30 cellular contexts compared by ENCODE assay signal in the genomic region with DNA sequence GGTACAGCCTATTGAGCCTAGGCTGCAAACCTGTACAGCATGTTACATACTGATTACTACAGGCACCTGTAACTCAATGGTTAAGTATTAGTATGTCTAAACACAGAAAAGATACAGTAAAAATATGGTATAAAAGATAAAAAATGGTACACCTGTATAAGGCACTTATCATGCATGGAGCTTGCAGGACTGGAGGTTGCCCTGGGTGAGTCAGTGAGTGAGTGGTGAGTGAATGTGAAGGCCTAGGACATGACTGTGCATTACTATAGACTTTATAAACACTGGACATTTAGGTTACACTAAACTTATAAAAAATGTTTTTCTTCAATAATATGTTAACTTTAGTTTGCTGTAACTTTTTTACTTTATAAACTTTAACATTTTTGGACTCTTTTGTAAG.
DNase-seq lines count a peak whose midpoint lies in the region; ATAC-seq, FAIRE-seq and TF ChIP-seq lines count a peak whose summit lies in the region.
"Had no signal": no experiment of that assay in that cellular context is flagged by ENCODE, and none has a peak within 500 bp of the region (broad histone marks: within the 10 kb centered on the region; RNA-seq: fewer than 3 reads in every experiment).

No MANE protein-coding gene starts in this region.

- H3K27me3 Mint-ChIP-seq in activated T-cell treated with anti-CD3 and anti-CD28 coated beads, Interleukin-2, amount 50 U/mL, for 24 hours = no peaks in the 10 kb centered on the region
- H3K27me3 Mint-ChIP-seq: activated CD4-positive, alpha-beta T cell treated with anti-CD3 and anti-CD28 coated beads for 36 hours had no signal

- H3K4me1 ChIP-seq in RWPE2 (ENCODE audit: insufficient read depth, poor library complexity, severe bottlenecking) (peaks cover 12% of the 10 kb centered on the region), psoas muscle (peaks cover 35% of the 10 kb centered on the region), uterus (no peaks in the 10 kb centered on the region)
- H3K4me1 ChIP-seq: Caco-2 had no signal

- H3K9me3 Mint-ChIP-seq in activated T-cell treated with anti-CD3 and anti-CD28 coated beads, Interleukin-2, amount 50 U/mL, for 24 hours = no peaks in the 10 kb centered on the region
- H3K9me3 Mint-ChIP-seq: GM23338, nephron had no signal

- H3K36me3 ChIP-seq in RWPE2 (ENCODE audit: low read depth) (no peaks in the 10 kb centered on the region), psoas muscle (ENCODE audit: insufficient read depth in 1 of 2, low read depth in 1 of 2) (no peaks in the 10 kb centered on the region), uterus (no peaks in the 10 kb centered on the region)
- H3K36me3 ChIP-seq: tibial nerve had no signal

- no peak overlapping the region for H3K4me3 Mint-ChIP-seq in activated T-cell treated with anti-CD3 and anti-CD28 coated beads, Interleukin-2, amount 50 U/mL, for 24 hours
- H3K4me3 Mint-ChIP-seq: activated CD4-positive, alpha-beta T cell treated with anti-CD3 and anti-CD28 coated beads for 36 hours; activated CD8-positive, alpha-beta memory T cell treated with anti-CD3 and anti-CD28 coated beads, Interleukin-2, amount 10 ng/mL, durations not matched to agents 7 days and 5 days; GM23338; nephron had no signal

- H3K36me3 Mint-ChIP-seq in activated T-cell treated with anti-CD3 and anti-CD28 coated beads, Interleukin-2, amount 50 U/mL, for 24 hours (ENCODE audit: low read depth) = no peaks in the 10 kb centered on the region
- H3K36me3 Mint-ChIP-seq: activated CD8-positive, alpha-beta memory T cell treated with anti-CD3 and anti-CD28 coated beads, Interleukin-2, amount 10 ng/mL, durations not matched to agents 7 days and 5 days had no signal

- TF ChIP-seq CTCF in RWPE2 (IDR thresholded peaks at IDR 0.05; ENCODE audit: poor library complexity, severe bottlenecking) = no peak
- TF ChIP-seq CTCF in epithelial cell of esophagus (IDR thresholded peaks at IDR 0.05; ENCODE audit: insufficient read depth, low read depth, low read length, missing control alignments) = no peak
- TF ChIP-seq CTCF in psoas muscle (IDR thresholded peaks at IDR 0.05) = no peak
- TF ChIP-seq CTCF in uterus (IDR thresholded peaks at IDR 0.05) = no peak

- no peak for TF ChIP-seq POLR2A in H54 (IDR thresholded peaks at IDR 0.05; ENCODE audit: low read depth, low read length)
- no peak for TF ChIP-seq POLR2A in uterus (IDR thresholded peaks at IDR 0.05)

- H3K9me3 ChIP-seq in RWPE2 (ENCODE audit: severe bottlenecking) (no peaks in the 10 kb centered on the region), psoas muscle (no peaks in the 10 kb centered on the region), uterus (no peaks in the 10 kb centered on the region)
- H3K9me3 ChIP-seq: Caco-2, tibial nerve had no signal

- peaks cover 2% of the 10 kb centered on the region for H3K4me1 Mint-ChIP-seq in activated T-cell treated with anti-CD3 and anti-CD28 coated beads, Interleukin-2, amount 50 U/mL, for 24 hours (ENCODE audit: low read depth)
- H3K4me1 Mint-ChIP-seq: activated CD4-positive, alpha-beta T cell treated with anti-CD3 and anti-CD28 coated beads for 36 hours; activated CD8-positive, alpha-beta memory T cell treated with anti-CD3 and anti-CD28 coated beads, Interleukin-2, amount 10 ng/mL, durations not matched to agents 7 days and 5 days had no signal

- ATAC-seq in RWPE2 (ENCODE audit: low read depth) (peak; percentile 67), psoas muscle (no peak)
- ATAC-seq: activated CD4-positive, alpha-beta T cell treated with anti-CD3 and anti-CD28 coated beads for 36 hours; activated CD8-positive, alpha-beta memory T cell treated with anti-CD3 and anti-CD28 coated beads, Interleukin-2, amount 10 ng/mL, durations not matched to agents 7 days and 5 days; GM23338; HepG2; stimulated activated naive CD8-positive, alpha-beta T cell treated with anti-CD3 and anti-CD28 coated beads, Interleukin-15, Interleukin-2, amounts not matched to agents 100 U/mL and 50 U/mL, for 24 hours had no signal

- H3K27me3 ChIP-seq in RWPE2 (ENCODE audit: insufficient read depth, poor library complexity, severe bottlenecking) (no peaks in the 10 kb centered on the region), psoas muscle (ENCODE audit: insufficient read depth in 3 of 3, low read length in 2 of 3) (no peaks in the 10 kb centered on the region), uterus (no peaks in the 10 kb centered on the region)
- H3K27me3 ChIP-seq: tibial nerve had no signal

- no peak overlapping the region for H3K27ac ChIP-seq in RWPE2 (ENCODE audit: poor library complexity, severe bottlenecking)
- H3K27ac ChIP-seq in psoas muscle = peak overlapping the region; percentile 79
- no peak overlapping the region for H3K27ac ChIP-seq in uterus
- H3K27ac ChIP-seq: tibial nerve had no signal

- peak; percentile 89 for FAIRE-seq in H54 (lab: Jason Lieb, UNC)
- FAIRE-seq: GM19239, HepG2, kidney, TTC549 had no signal

- H3K4me3 ChIP-seq in RWPE2 (ENCODE audit: severe bottlenecking) = no peak overlapping the region
- H3K4me3 ChIP-seq in epithelial cell of esophagus (ENCODE audit: low read length) = no peak overlapping the region
- no peak overlapping the region for H3K4me3 ChIP-seq in psoas muscle
- no peak overlapping the region for H3K4me3 ChIP-seq in uterus
- H3K4me3 ChIP-seq: GM23338, tibial nerve had no signal

- no peak for DNase-seq in H54 (ENCODE audit: insufficient read length, low spot score)
- no peak for DNase-seq in RWPE2 (ENCODE audit: low spot score)
- DNase-seq in epithelial cell of esophagus (ENCODE audit: low read depth) = peak; percentile 74
- DNase-seq in psoas muscle = no peak
- no peak for DNase-seq in activated T-cell treated with anti-CD3 and anti-CD28 coated beads, Interleukin-2, amount 50 U/mL, for 24 hours
- DNase-seq in iPS-NIHi7 (ENCODE audit: extremely low spot score) = no peak
- no peak for DNase-seq in uterus
- no peak for DNase-seq in NCI-H187 treated with DMSO at 0.1 percent for 48 hours (lab: John Stamatoyannopoulos, UW)
- DNase-seq: activated CD4-positive, alpha-beta T cell treated with anti-CD3 and anti-CD28 coated beads for 36 hours; activated CD8-positive, alpha-beta memory T cell treated with anti-CD3 and anti-CD28 coated beads, Interleukin-2, amount 10 ng/mL, durations not matched to agents 7 days and 5 days; activated effector memory CD4-positive, alpha-beta T cell treated with Interleukin-2 at 50 U/mL for 16 hours; Caco-2; cerebellar nuclear complex; effector CD8-positive, alpha-beta T cell; hypothalamus; kidney; midbrain; MM.1S; NCI-H1694; NCI-H446; NK-92 treated with Interleukin-12 subunit alpha and Interleukin-12 subunit beta, amount 100 ng/mL, for 24 hours; posterior cingulate gyrus; RPMI8226; stimulated activated naive CD8-positive, alpha-beta T cell treated with anti-CD3 and anti-CD28 coated beads, Interleukin-15, Interleukin-2, amounts not matched to agents 100 U/mL and 50 U/mL, for 24 hours had no signal

- no peak overlapping the region for H3K27ac Mint-ChIP-seq in activated T-cell treated with anti-CD3 and anti-CD28 coated beads, Interleukin-2, amount 50 U/mL, for 24 hours
- H3K27ac Mint-ChIP-seq: activated CD4-positive, alpha-beta T cell treated with anti-CD3 and anti-CD28 coated beads for 36 hours; activated CD8-positive, alpha-beta memory T cell treated with anti-CD3 and anti-CD28 coated beads, Interleukin-2, amount 10 ng/mL, durations not matched to agents 7 days and 5 days; GM23338; nephron had no signal

- intact Hi-C loops in psoas muscle (cut with DNase I) (loop anchor here in 1 of 2 donors (5.0 kb wide), 1 partner anchor 107 kb away; no protein-coding TSS in a partner anchor), uterus (cut with DNase I; ENCODE audit: low total_unique reads) (no loop called here)
